Comparison of ENCODE assay signal across 1 cellular context in genomic region chr7:94509879-94510581, GRCh38.
TF ChIP-seq lines count a peak whose summit lies in the region.

No MANE protein-coding gene starts in this region.

TF ChIP-seq in HepG2, 621 proteins besides CTCF, POLR2A, EP300 and RAD21 (continued from another document and continues in another):
- TF ChIP-seq ZNF770 (CRISPR knock-in tag; IDR thresholded peaks at IDR 0.05), result peak; percentile 38; the same call in 1 of the 2 replicates
- TF ChIP-seq ZFP91 (CRISPR knock-in tag; IDR thresholded peaks at IDR 0.05; ENCODE audit: borderline replicate concordance), result peak; percentile 13; the same call in 1 of the 2 replicates
- TF ChIP-seq TEF (CRISPR knock-in tag; IDR thresholded peaks at IDR 0.05), result peak; percentile 41; the same call in 1 of the 2 replicates
- peak; percentile 74 for TF ChIP-seq ZNF18 (CRISPR knock-in tag; IDR thresholded peaks at IDR 0.05; ENCODE audit: insufficient replicate concordance)
- peak; percentile 58; the same call in 1 of the 2 replicates for TF ChIP-seq ZBTB38 (CRISPR knock-in tag; IDR thresholded peaks at IDR 0.05)
- TF ChIP-seq ZC3H13 (CRISPR knock-in tag; IDR thresholded peaks at IDR 0.05), result 0 out of 2 replicates have a peak, but pooled peaks have one; percentile 53
- no peak for TF ChIP-seq ATM (IDR thresholded peaks at IDR 0.05; ENCODE audit: borderline replicate concordance)
- TF ChIP-seq RFXAP (CRISPR knock-in tag; IDR thresholded peaks at IDR 0.05; ENCODE audit: borderline replicate concordance), result 0 out of 2 replicates have a peak, but pooled peaks have one; percentile 22
- TF ChIP-seq ZNF24 (IDR thresholded peaks at IDR 0.05), result no peak
- TF ChIP-seq CHD4 (IDR thresholded peaks at IDR 0.05; ENCODE audit: borderline replicate concordance, low read length), result no peak
- no peak for TF ChIP-seq HNRNPLL (IDR thresholded peaks at IDR 0.05; ENCODE audit: low read depth, low read length, poor library complexity, severe bottlenecking)
- TF ChIP-seq IRF9 (CRISPR knock-in tag; IDR thresholded peaks at IDR 0.05; ENCODE audit: borderline replicate concordance), result 0 out of 2 replicates have a peak, but pooled peaks have one; percentile 4
- TF ChIP-seq NR0B2 (CRISPR knock-in tag; IDR thresholded peaks at IDR 0.05), result peak; percentile 56; the same call in 1 of the 2 replicates
- TF ChIP-seq ZFP90 (CRISPR knock-in tag; IDR thresholded peaks at IDR 0.05; ENCODE audit: borderline replicate concordance), result peak; percentile 34; the same call in 1 of the 2 replicates
- TF ChIP-seq ZNF781 (CRISPR knock-in tag; IDR thresholded peaks at IDR 0.05; ENCODE audit: borderline replicate concordance, not compliant biosample characterization), result peak; percentile 55
- TF ChIP-seq FOXA1 (IDR thresholded peaks at IDR 0.05), result no peak
- 0 out of 2 replicates have a peak, but pooled peaks have one; percentile 26 for TF ChIP-seq FOXA1 (CRISPR knock-in tag; IDR thresholded peaks at IDR 0.05)
- peak; percentile 71 for TF ChIP-seq IKZF4 (CRISPR knock-in tag; IDR thresholded peaks at IDR 0.05; ENCODE audit: borderline replicate concordance, low read depth, not compliant biosample characterization)
- 0 out of 2 replicates have a peak, but pooled peaks have one; percentile 14 for TF ChIP-seq SIN3B (IDR thresholded peaks at IDR 0.05; ENCODE audit: low read length)
- 0 out of 2 replicates have a peak, but pooled peaks have one; percentile 17 for TF ChIP-seq HIC2 (CRISPR knock-in tag; IDR thresholded peaks at IDR 0.05; ENCODE audit: low read depth)
- TF ChIP-seq AKNA (CRISPR knock-in tag; IDR thresholded peaks at IDR 0.05; ENCODE audit: borderline replicate concordance), result no peak
- no peak for TF ChIP-seq GTF2F1 (IDR thresholded peaks at IDR 0.05; ENCODE audit: low read length)
- peak; percentile 47; the same call in 1 of the 2 replicates for TF ChIP-seq MTERF4 (CRISPR knock-in tag; IDR thresholded peaks at IDR 0.05)
- TF ChIP-seq ZNF431 (CRISPR knock-in tag; IDR thresholded peaks at IDR 0.05; ENCODE audit: borderline replicate concordance, low read depth), result 0 out of 2 replicates have a peak, but pooled peaks have one; percentile 18
- peak; percentile 86 for TF ChIP-seq ZSCAN21 (CRISPR knock-in tag; IDR thresholded peaks at IDR 0.05; ENCODE audit: borderline replicate concordance)
- peak; percentile 58 for TF ChIP-seq POGZ (CRISPR knock-in tag; IDR thresholded peaks at IDR 0.05)
- TF ChIP-seq SNAPC5 (CRISPR knock-in tag; IDR thresholded peaks at IDR 0.05; ENCODE audit: borderline replicate concordance), result 0 out of 2 replicates have a peak, but pooled peaks have one; percentile 34
- no peak for TF ChIP-seq MAFK (conservative IDR thresholded peaks at IDR 0.05 in 1 of 2, IDR thresholded peaks at IDR 0.05 in 1 of 2; ENCODE audit: low read length in 2 of 2)
- TF ChIP-seq ZFX (CRISPR knock-in tag; IDR thresholded peaks at IDR 0.05; ENCODE audit: low read depth), result peak; percentile 97
- TF ChIP-seq MBD4 (IDR thresholded peaks at IDR 0.05; ENCODE audit: borderline replicate concordance, low read length), result no peak
- no peak for TF ChIP-seq MNT (IDR thresholded peaks at IDR 0.05)
- TF ChIP-seq SP1 (IDR thresholded peaks at IDR 0.05), result no peak
- no peak for TF ChIP-seq SP1 (CRISPR knock-in tag; IDR thresholded peaks at IDR 0.05)
- peak; percentile 88; the same call in 1 of the 2 replicates for TF ChIP-seq ZNF253 (CRISPR knock-in tag; IDR thresholded peaks at IDR 0.05; ENCODE audit: borderline replicate concordance)
- TF ChIP-seq DZIP1 (CRISPR knock-in tag; IDR thresholded peaks at IDR 0.05), result peak; percentile 27; the same call in 1 of the 2 replicates
- no peak for TF ChIP-seq GTF3A (CRISPR knock-in tag; conservative IDR thresholded peaks at IDR 0.05)
